7 cellular contexts compared by ENCODE assay signal in genomic region chrX:63350551-63350950, GRCh38. TPM values are rescaled to one million over a fixed set of nuclear protein-coding genes. Genes with fewer than 3 reads are reported as not detected.
DNase-seq lines count a peak whose midpoint lies in the region; ATAC-seq and TF ChIP-seq lines count a peak whose summit lies in the region.

No MANE protein-coding gene starts in this region.

- peak; percentile 57 for ATAC-seq in GM21723 (IDR thresholded peaks at IDR 0.05; ENCODE audit: unreplicated experiment)

- H2AFZ ChIP-seq in KMS-11 (ENCODE audit: low read depth) = peak overlapping the region; percentile 73

- H3K4me2 ChIP-seq in KMS-11 = peak overlapping the region; percentile 78

- peaks cover 34% of the 10 kb centered on the region for H3K79me2 ChIP-seq in KMS-11 (ENCODE audit: insufficient read depth, low read depth)

- H3K9ac ChIP-seq in KMS-11 (peak overlapping the region; percentile 71; the same call in 1 of the 2 replicates), endocrine pancreas (ENCODE audit: control insufficient read depth, insufficient read depth, low read length) (peak overlapping the region; percentile 72), muscle layer of colon (ENCODE audit: low read length) (peak overlapping the region; percentile 47)

- H3K27me3 ChIP-seq in KMS-11 (ENCODE audit: insufficient read depth, low read depth) = no peaks in the 10 kb centered on the region
- H3K27me3 ChIP-seq in endocrine pancreas (ENCODE audit: control insufficient read depth, insufficient read depth, low read length) = no peaks in the 10 kb centered on the region
- H3K27me3 ChIP-seq in muscle layer of colon (ENCODE audit: control insufficient read depth in 1 of 2, insufficient read depth in 2 of 2, low read length in 2 of 2) = no peaks in the 10 kb centered on the region

- H3K36me3 ChIP-seq in KMS-11 (ENCODE audit: insufficient read depth) (no peaks in the 10 kb centered on the region), endocrine pancreas (ENCODE audit: control insufficient read depth, insufficient read depth, low read length) (no peaks in the 10 kb centered on the region), muscle layer of colon (ENCODE audit: insufficient read depth, low read length) (no peaks in the 10 kb centered on the region)

- TF ChIP-seq CTCF in GM12864 (IDR thresholded peaks at IDR 0.05; ENCODE audit: low read depth, low read length, missing control alignments) (no peak), KMS-11 (conservative IDR thresholded peaks at IDR 0.05; ENCODE audit: low read depth, low read length) (no peak)

- DNase-seq in GM12864 (ENCODE audit: low read depth) (peak; percentile 3), UCSD-AML1 (lab: John Stamatoyannopoulos, UW; ENCODE audit: unreplicated experiment) (peak; percentile 41), ureter (ENCODE audit: low spot score) (peak; percentile 45)

- H3K9me3 ChIP-seq in endocrine pancreas (ENCODE audit: control insufficient read depth, low read length) (no peaks in the 10 kb centered on the region), muscle layer of colon (ENCODE audit: low read length) (no peaks in the 10 kb centered on the region)

- H3K4me1 ChIP-seq in KMS-11 (ENCODE audit: low read depth, poor library complexity, severe bottlenecking) = peaks cover 21% of the 10 kb centered on the region
- no peaks in the 10 kb centered on the region for H3K4me1 ChIP-seq in endocrine pancreas (ENCODE audit: control insufficient read depth, insufficient read depth, low read length)
- H3K4me1 ChIP-seq in muscle layer of colon (ENCODE audit: insufficient read depth, low read length) = no peaks in the 10 kb centered on the region

- H3K4me3 ChIP-seq in GM12864 (ENCODE audit: low read depth, low read length) (peak overlapping the region; percentile 66), KMS-11 (IDR thresholded peaks at IDR 0.05; ENCODE audit: insufficient read depth, low read depth, low read length) (no peak overlapping the region), endocrine pancreas (ENCODE audit: control insufficient read depth, insufficient read depth, low read length) (peak overlapping the region; percentile 93), muscle layer of colon (ENCODE audit: low read depth in 1 of 2, low read length in 2 of 2) (peak overlapping the region; percentile 24 to 64)

- no peaks in the 10 kb centered on the region for H4K20me1 ChIP-seq in KMS-11 (ENCODE audit: insufficient read depth)

- H3K27ac ChIP-seq in KMS-11 (peak overlapping the region; percentile 84), muscle layer of colon (ENCODE audit: low read depth, low read length) (peak overlapping the region; percentile 79)

RNA-seq across cellular contexts. Expression of gene SPIN4, which starts 0.6 kb away (rescaled TPM):
- total RNA-seq in ureter = 4.7 TPM
